Comparison of ENCODE assay signal across 12 cellular contexts in genomic region chr6:45619994-45620471, GRCh38.
A peak's percentile ranks its signal among the peaks of the same experiment; 100 is the strongest.
DNase-seq lines count a peak whose midpoint lies in the region; ATAC-seq lines count a peak whose summit lies in the region.
"Had no signal": no experiment of that assay in that cellular context is flagged by ENCODE, and none has a peak within 500 bp of the region (broad histone marks: within the 10 kb centered on the region; RNA-seq: fewer than 3 reads in every experiment).

No MANE protein-coding gene starts in this region.

- POLR2A ChIA-PET in activated naive CD8-positive, alpha-beta T cell treated with anti-CD3 and anti-CD28 coated beads, Interleukin-2, amount 10 ng/mL, durations not matched to agents 7 days and 5 days (lab: Charles Lee) = no interaction called here
- POLR2A ChIA-PET in naive thymus-derived CD8-positive, alpha-beta T cell (lab: Charles Lee) = interaction anchor here (1.1 kb wide), 2 partner anchors 33 to 243 kb away, joined by 3 to 4 read pairs; partner anchors contain the start of gene SUPT3H

- H3K4me3 Mint-ChIP-seq in activated naive CD8-positive, alpha-beta T cell treated with anti-CD3 and anti-CD28 coated beads, Interleukin-2, amount 10 ng/mL, durations not matched to agents 7 days and 5 days = no peak overlapping the region
- peak overlapping the region in 8 of 10 donors; percentile 2 to 62 (median 42) for H3K4me3 Mint-ChIP-seq in naive thymus-derived CD8-positive, alpha-beta T cell
- H3K4me3 Mint-ChIP-seq: mesothelial cell of epicardium had no signal

- H3K36me3 Mint-ChIP-seq in activated naive CD8-positive, alpha-beta T cell treated with anti-CD3 and anti-CD28 coated beads, Interleukin-2, amount 10 ng/mL, durations not matched to agents 7 days and 5 days = no peaks in the 10 kb centered on the region
- H3K36me3 Mint-ChIP-seq in naive thymus-derived CD8-positive, alpha-beta T cell = no peaks in the 10 kb centered on the region
- H3K36me3 Mint-ChIP-seq: mesothelial cell of epicardium had no signal

- ATAC-seq in activated naive CD8-positive, alpha-beta T cell treated with anti-CD3 and anti-CD28 coated beads, Interleukin-2, amount 10 ng/mL, durations not matched to agents 7 days and 5 days (ENCODE audit: low read depth) = no peak
- peak; percentile 41 to 68 for ATAC-seq in naive thymus-derived CD8-positive, alpha-beta T cell
- no peak for ATAC-seq in GM18867 (IDR thresholded peaks at IDR 0.05; ENCODE audit: unreplicated experiment)
- ATAC-seq in HG03432 (IDR thresholded peaks at IDR 0.05; ENCODE audit: unreplicated experiment) = no peak

- H3K27me3 Mint-ChIP-seq in activated naive CD8-positive, alpha-beta T cell treated with anti-CD3 and anti-CD28 coated beads, Interleukin-2, amount 10 ng/mL, durations not matched to agents 7 days and 5 days = no peaks in the 10 kb centered on the region
- H3K27me3 Mint-ChIP-seq in naive thymus-derived CD8-positive, alpha-beta T cell = no peaks in the 10 kb centered on the region

- DNase-seq in DMS53 (lab: John Stamatoyannopoulos, UW) (peak; percentile 10), DMS53 treated with DMSO at 0.1 percent for 48 hours (lab: John Stamatoyannopoulos, UW; ENCODE audit: unreplicated experiment) (no peak), M059J (ENCODE audit: low read depth) (peak; percentile 97), COLO668 (lab: John Stamatoyannopoulos, UW; ENCODE audit: unreplicated experiment) (no peak)
- no peak for DNase-seq in activated naive CD8-positive, alpha-beta T cell treated with anti-CD3 and anti-CD28 coated beads, Interleukin-2, amount 10 ng/mL, durations not matched to agents 7 days and 5 days
- peak in 3 of 10 donors; percentile 12 to 36 (median 25) for DNase-seq in naive thymus-derived CD8-positive, alpha-beta T cell
- DNase-seq: H7, Peyer's patch, sigmoid colon had no signal

- peaks cover 5% of the 10 kb centered on the region for H3K9me3 Mint-ChIP-seq in activated naive CD8-positive, alpha-beta T cell treated with anti-CD3 and anti-CD28 coated beads, Interleukin-2, amount 10 ng/mL, durations not matched to agents 7 days and 5 days
- H3K9me3 Mint-ChIP-seq in naive thymus-derived CD8-positive, alpha-beta T cell = peaks cover 0 to 3% (median 0%) of the 10 kb centered on the region in 9 donors
- H3K9me3 Mint-ChIP-seq: mesothelial cell of epicardium had no signal

- H3K27ac Mint-ChIP-seq in activated naive CD8-positive, alpha-beta T cell treated with anti-CD3 and anti-CD28 coated beads, Interleukin-2, amount 10 ng/mL, durations not matched to agents 7 days and 5 days = peak overlapping the region; percentile 17
- peak overlapping the region; percentile 33 to 90 (median 72) for H3K27ac Mint-ChIP-seq in naive thymus-derived CD8-positive, alpha-beta T cell
- H3K27ac Mint-ChIP-seq: mesothelial cell of epicardium had no signal

- peaks cover 10% of the 10 kb centered on the region for H3K4me1 Mint-ChIP-seq in activated naive CD8-positive, alpha-beta T cell treated with anti-CD3 and anti-CD28 coated beads, Interleukin-2, amount 10 ng/mL, durations not matched to agents 7 days and 5 days
- H3K4me1 Mint-ChIP-seq in naive thymus-derived CD8-positive, alpha-beta T cell = peaks cover 13 to 25% (median 20%) of the 10 kb centered on the region in 4 donors

Comparison
In these comparisons a context has a peak if more than half of its experiments do, and no peak if none do; other contexts are left out.
1. DNase-seq: peak in DMS53 (single experiment) and M059J (single experiment); none in DMS53 treated with DMSO at 0.1 percent for 48 hours (single experiment), activated naive CD8-positive, alpha-beta T cell treated with anti-CD3 and anti-CD28 coated beads, Interleukin-2, amount 10 ng/mL, durations not matched to agents 7 days and 5 days (single experiment) and COLO668 (single experiment).
2. ATAC-seq: peak in naive thymus-derived CD8-positive, alpha-beta T cell (2 of 2); none in activated naive CD8-positive, alpha-beta T cell treated with anti-CD3 and anti-CD28 coated beads, Interleukin-2, amount 10 ng/mL, durations not matched to agents 7 days and 5 days (single experiment), GM18867 (single experiment) and HG03432 (single experiment).